ENCODE assay signal across 1 cellular context in genomic region chr12:56116267-56117081, GRCh38.
A peak's percentile ranks its signal among the peaks of the same experiment; 100 is the strongest.
TF ChIP-seq lines count a peak whose summit lies in the region.

RPL41 (plus strand) TSS chr12:56116633.

TF ChIP-seq in K562, 482 proteins besides CTCF, POLR2A, EP300 and RAD21 (continued from another document and continues in another):
- TF ChIP-seq CEBPZ (IDR thresholded peaks at IDR 0.05; ENCODE audit: borderline replicate concordance, low read depth, low read length): no peak
- peak; percentile 100 for TF ChIP-seq SUPT5H (IDR thresholded peaks at IDR 0.05)
- peak; percentile 84; the same call in 1 of the 2 replicates for TF ChIP-seq ATF6 (CRISPR knock-in tag; IDR thresholded peaks at IDR 0.05)
- no peak for TF ChIP-seq HNRNPK (IDR thresholded peaks at IDR 0.05; ENCODE audit: low read depth, low read length, poor library complexity, severe bottlenecking)
- TF ChIP-seq VEZF1 (CRISPR knock-in tag; IDR thresholded peaks at IDR 0.05): peak; percentile 92
- TF ChIP-seq SAP30 (IDR thresholded peaks at IDR 0.05; ENCODE audit: borderline replicate concordance, insufficient read depth, low read depth, low read length, poor library complexity, severe bottlenecking): no peak
- TF ChIP-seq CREM (IDR thresholded peaks at IDR 0.05; ENCODE audit: low read depth): peak; percentile 97
- TF ChIP-seq PREB (CRISPR knock-in tag; IDR thresholded peaks at IDR 0.05): no peak
- TF ChIP-seq CHD7 (IDR thresholded peaks at IDR 0.05; ENCODE audit: low read depth, low read length): no peak
- 0 out of 2 replicates have a peak, but pooled peaks have one; percentile 24 for TF ChIP-seq ZNF609 (CRISPR knock-in tag; IDR thresholded peaks at IDR 0.05; ENCODE audit: borderline replicate concordance)
- TF ChIP-seq HDAC8 (tag; IDR thresholded peaks at IDR 0.05): peak; percentile 60; the same call in 1 of the 2 replicates
- TF ChIP-seq ZKSCAN3 (CRISPR knock-in tag; IDR thresholded peaks at IDR 0.05): no peak
- TF ChIP-seq KDM1A (IDR thresholded peaks at IDR 0.05): 0 out of 4 replicates have a peak, but pooled peaks of 1 of the 2 experiments have one; percentile 8
- peak; percentile 34; the same call in 1 of the 2 replicates for TF ChIP-seq FOXM1 (IDR thresholded peaks at IDR 0.05; ENCODE audit: low read depth)
- TF ChIP-seq FOXM1 (CRISPR knock-in tag; IDR thresholded peaks at IDR 0.05; ENCODE audit: low read depth): no peak
- TF ChIP-seq STAT6 (CRISPR knock-in tag; IDR thresholded peaks at IDR 0.05): peak; percentile 68; the same call in 1 of the 2 replicates
- peak; percentile 66; the same call in 1 of the 2 replicates for TF ChIP-seq BCOR (IDR thresholded peaks at IDR 0.05)
- TF ChIP-seq ZNF57 (CRISPR knock-in tag; IDR thresholded peaks at IDR 0.05): no peak
- TF ChIP-seq ZNF143 (CRISPR knock-in tag; IDR thresholded peaks at IDR 0.05): peak; percentile 90
- no peak for TF ChIP-seq FIP1L1 (IDR thresholded peaks at IDR 0.05; ENCODE audit: low read depth, low read length, poor library complexity, severe bottlenecking)
- TF ChIP-seq SRSF7 (optimal IDR thresholded peaks at IDR 0.05; ENCODE audit: low read depth, low read length): no peak
- TF ChIP-seq SMC3 (conservative IDR thresholded peaks at IDR 0.05; ENCODE audit: insufficient read depth, low read depth, low read length): 0 out of 2 replicates have a peak, but pooled peaks have one; percentile 23
- no peak for TF ChIP-seq ZNF589 (CRISPR knock-in tag; IDR thresholded peaks at IDR 0.05; ENCODE audit: low read depth)
